22 cellular contexts compared by ENCODE assay signal in the genomic region with DNA sequence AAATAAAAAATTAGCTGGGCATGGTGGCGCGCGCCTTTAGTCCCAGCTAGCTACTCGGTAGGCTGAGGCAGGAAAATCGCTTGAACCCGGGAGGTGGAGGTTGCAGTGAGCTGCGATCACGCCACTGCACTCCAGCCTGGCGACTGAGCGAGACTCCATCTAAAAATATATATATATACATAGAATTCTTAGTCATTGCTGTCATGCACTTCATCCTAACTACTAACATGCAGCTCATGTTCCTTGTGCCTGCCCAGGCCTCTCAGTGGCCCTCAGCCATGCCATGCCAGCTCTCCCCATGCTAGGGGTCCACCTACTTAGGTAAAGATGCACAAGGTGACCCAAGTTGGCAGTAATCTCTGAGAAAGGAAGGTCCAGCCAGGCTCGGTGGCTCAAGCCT. TPM values are rescaled to one million over a fixed set of nuclear protein-coding genes. Genes with fewer than 3 reads are reported as not detected.
DNase-seq lines count a peak whose midpoint lies in the region; ATAC-seq and TF ChIP-seq lines count a peak whose summit lies in the region.
"Had no signal": no experiment of that assay in that cellular context is flagged by ENCODE, and none has a peak within 500 bp of the region (broad histone marks: within the 10 kb centered on the region; RNA-seq: fewer than 3 reads in every experiment).

No MANE protein-coding gene starts in this region.

- H3K4me2 ChIP-seq in BLaER1 treated with 17β-estradiol and CSF1 and Interleukin-3, amounts not matched to agents 10 nM and 100 nM = peak overlapping the region; percentile 85 to 98 (median 89)
- peak overlapping the region; percentile 85; the same call in 1 of the 2 replicates for H3K4me2 ChIP-seq in OCI-LY7 (ENCODE audit: low read length)
- H3K4me2 ChIP-seq: SK-N-SH had no signal

- H3K27me3 ChIP-seq in BLaER1 treated with 17β-estradiol and CSF1 and Interleukin-3, amounts not matched to agents 10 nM and 100 nM = no peaks in the 10 kb centered on the region
- H3K27me3 ChIP-seq in colonic mucosa (no peaks in the 10 kb centered on the region), spleen (replicated peaks in 1 of 7) (no peaks in the 10 kb centered on the region)
- H3K27me3 ChIP-seq: MG63 had no signal

- H3K27ac ChIP-seq in BLaER1 treated with 17β-estradiol and CSF1 and Interleukin-3, amounts not matched to agents 10 nM and 100 nM = peak overlapping the region in 10 of 11 experiments; percentile 73 to 99 (median 96); a peak in 16 of 22 replicates
- H3K27ac ChIP-seq in OCI-LY7 (ENCODE audit: low read depth, low read length, poor library complexity, severe bottlenecking) = peak overlapping the region; percentile 3
- H3K27ac ChIP-seq in colonic mucosa = peak overlapping the region; percentile 67
- H3K27ac ChIP-seq in spleen = peak overlapping the region; percentile 22 to 100 (median 98)
- H3K27ac ChIP-seq: C4-2B had no signal

- peaks cover 77 to 83% (median 82%) of the 10 kb centered on the region in 10 experiments for H3K4me1 ChIP-seq in BLaER1 treated with 17β-estradiol and CSF1 and Interleukin-3, amounts not matched to agents 10 nM and 100 nM
- H3K4me1 ChIP-seq in OCI-LY7 (ENCODE audit: insufficient read depth, low read length, poor library complexity, severe bottlenecking) (peaks cover 66% of the 10 kb centered on the region), colonic mucosa (peaks cover 7% of the 10 kb centered on the region), spleen (peaks cover 40 to 92% (median 85%) of the 10 kb centered on the region in 6 donors)

- H3K9me2 ChIP-seq in OCI-LY7 (ENCODE audit: insufficient read depth, low read length) = no peaks in the 10 kb centered on the region
- H3K9me2 ChIP-seq: SK-N-SH had no signal

- H3K9me3 Mint-ChIP-seq in stimulated activated effector memory CD8-positive, alpha-beta T cell treated with anti-CD3 and anti-CD28 coated beads, Interleukin-12 subunit alpha, Interleukin-12 subunit beta, amount 100 ng/mL, for 72 hours = no peaks in the 10 kb centered on the region
- H3K9me3 Mint-ChIP-seq: CD8-positive, alpha-beta T cell had no signal

- H3K4me3 ChIP-seq in BLaER1 treated with 17β-estradiol and CSF1 and Interleukin-3, amounts not matched to agents 10 nM and 100 nM = no peak overlapping the region; a peak in 1 of 20 replicates
- H3K4me3 ChIP-seq in OCI-LY7 (ENCODE audit: low read depth, low read length, poor library complexity, severe bottlenecking) (no peak overlapping the region), colonic mucosa (no peak overlapping the region), spleen (peak overlapping the region in 1 of 8 donors; percentile 93)
- H3K4me3 ChIP-seq: MG63 had no signal

- H3K4me1 Mint-ChIP-seq in stimulated activated effector memory CD8-positive, alpha-beta T cell treated with anti-CD3 and anti-CD28 coated beads, Interleukin-12 subunit alpha, Interleukin-12 subunit beta, amount 100 ng/mL, for 72 hours = peaks cover 19% of the 10 kb centered on the region

- intact Hi-C loops in OCI-LY7 (cut with micrococcal nuclease; ENCODE audit: unreplicated experiment) = no loop called here
- intact Hi-C loops in colonic mucosa (cut with DNase I) = no loop called here
- intact Hi-C loops in spleen (cut with DNase I; ENCODE audit: low total_unique reads) = no loop called here

- H3K27ac Mint-ChIP-seq in stimulated activated effector memory CD8-positive, alpha-beta T cell treated with anti-CD3 and anti-CD28 coated beads, Interleukin-12 subunit alpha, Interleukin-12 subunit beta, amount 100 ng/mL, for 72 hours = no peak overlapping the region

- peaks cover 40% of the 10 kb centered on the region for H3K79me2 ChIP-seq in OCI-LY7 (ENCODE audit: insufficient read depth, low read depth, low read length)

- CTCF ChIA-PET in OCI-LY7 (lab: Charles Lee; ENCODE audit: unreplicated experiment) = interaction anchor here (1.2 to 1.6 kb wide), 2 partner anchors 23 to 27 kb away, joined by 3 to 5 read pairs; no protein-coding TSS in a partner anchor

- peaks cover 0 to 1% (median 0%) of the 10 kb centered on the region in 11 experiments; a peak in 3 of 22 replicates for H4K20me1 ChIP-seq in BLaER1 treated with 17β-estradiol and CSF1 and Interleukin-3, amounts not matched to agents 10 nM and 100 nM
- H4K20me1 ChIP-seq in OCI-LY7 (ENCODE audit: insufficient read depth, low read length) = no peaks in the 10 kb centered on the region

- H3K4me3 Mint-ChIP-seq in stimulated activated effector memory CD8-positive, alpha-beta T cell treated with anti-CD3 and anti-CD28 coated beads, Interleukin-12 subunit alpha, Interleukin-12 subunit beta, amount 100 ng/mL, for 72 hours = no peak overlapping the region
- H3K4me3 Mint-ChIP-seq: CD8-positive, alpha-beta T cell had no signal

- 88 to 95% (median 93%) methylated on average over 11 of the region's 11 CpGs for WGBS in spleen, 5 donors

- DNase-seq in OCI-LY7 (ENCODE audit: low spot score) (no peak), colonic mucosa (no peak), spleen (no peak), hypothalamus (lab: John Stamatoyannopoulos, UW) (no peak)
- DNase-seq in stimulated activated effector memory CD8-positive, alpha-beta T cell treated with anti-CD3 and anti-CD28 coated beads, Interleukin-12 subunit alpha, Interleukin-12 subunit beta, amount 100 ng/mL, for 72 hours (ENCODE audit: low spot score in 2 of 2) = no peak
- no peak for DNase-seq in stimulated activated CD4-positive, alpha-beta T cell treated with anti-CD3 and anti-CD28 coated beads, Interleukin-1b, Interleukin-23, amount 100 ng/mL, for 48 hours
- DNase-seq: Caco-2; CD8-positive, alpha-beta T cell; EL; GDM1; KG1; MG63; NCI-H1417; NCI-H1694; NCI-H2029 treated with DMSO at 0.1 percent for 48 hours; NCI-H2227 treated with DMSO at 0.1 percent for 48 hours; NCI-H69; SK-N-SH had no signal

- H3K36me3 Mint-ChIP-seq in stimulated activated effector memory CD8-positive, alpha-beta T cell treated with anti-CD3 and anti-CD28 coated beads, Interleukin-12 subunit alpha, Interleukin-12 subunit beta, amount 100 ng/mL, for 72 hours = peaks cover 50% of the 10 kb centered on the region

- no TSS peak for BruUV-seq in OCI-LY7 (replicated peaks; lab: Mats Ljungman, UMichigan)

- peak overlapping the region in 6 of 11 experiments; percentile 8 to 99 (median 92); a peak in 6 of 22 replicates for H3K9ac ChIP-seq in BLaER1 treated with 17β-estradiol and CSF1 and Interleukin-3, amounts not matched to agents 10 nM and 100 nM
- peak overlapping the region in 1 of 2 donors; percentile 27 for H3K9ac ChIP-seq in colonic mucosa (ENCODE audit: low read depth in 2 of 2, low read length in 2 of 2)
- H3K9ac ChIP-seq: SK-N-SH had no signal

- peaks cover 0 to 22% (median 8%) of the 10 kb centered on the region in 11 experiments; a peak in 18 of 22 replicates for H3K36me3 ChIP-seq in BLaER1 treated with 17β-estradiol and CSF1 and Interleukin-3, amounts not matched to agents 10 nM and 100 nM
- H3K36me3 ChIP-seq in OCI-LY7 (ENCODE audit: insufficient read depth, low read length) (peaks cover 23% of the 10 kb centered on the region), colonic mucosa (no peaks in the 10 kb centered on the region), spleen (peaks cover 0 to 31% (median 10%) of the 10 kb centered on the region in 6 donors)

- POLR2A ChIA-PET in OCI-LY7 (lab: Charles Lee) = interaction anchor here (0.7 to 2.1 kb wide), 4 partner anchors 16 to 27 kb away, joined by 3 to 9 read pairs (median 4); no protein-coding TSS in a partner anchor

- H3K9me3 ChIP-seq in BLaER1 treated with 17β-estradiol and CSF1 and Interleukin-3, amounts not matched to agents 10 nM and 100 nM (replicated peaks in 1 of 11) = no peaks in the 10 kb centered on the region
- H3K9me3 ChIP-seq in OCI-LY7 (ENCODE audit: low read length) (no peaks in the 10 kb centered on the region), colonic mucosa (no peaks in the 10 kb centered on the region), spleen (no peaks in the 10 kb centered on the region)
- H3K9me3 ChIP-seq: Caco-2, MG63, SK-N-SH had no signal

- ATAC-seq in stimulated activated effector memory CD8-positive, alpha-beta T cell treated with anti-CD3 and anti-CD28 coated beads, Interleukin-12 subunit alpha, Interleukin-12 subunit beta, amount 100 ng/mL, for 72 hours = no peak
- no peak for ATAC-seq in HG02852 (IDR thresholded peaks at IDR 0.05; ENCODE audit: unreplicated experiment)
- ATAC-seq: CD8-positive, alpha-beta T cell had no signal

- TF ChIP-seq CTCF in OCI-LY7 (conservative IDR thresholded peaks at IDR 0.05; ENCODE audit: low read length) (no peak), colonic mucosa (IDR thresholded peaks at IDR 0.05) (no peak), spleen (IDR thresholded peaks at IDR 0.05 in 8 of 11, conservative IDR thresholded peaks at IDR 0.05 in 3 of 11) (no peak)

- H2AFZ ChIP-seq in OCI-LY7 (ENCODE audit: low read length) = no peak overlapping the region

- no peak for TF ChIP-seq POLR2A in spleen (IDR thresholded peaks at IDR 0.05)

RNA-seq across cellular contexts. Expression of gene CYB561A3, which starts 3.1 kb away (rescaled TPM):
- total RNA-seq in OCI-LY7 (2014; rRNA removed; shearing (Covaris generic)) = 21.7 and 28.1 TPM in 2 replicates
- total RNA-seq in OCI-LY7 (2022) = 58.2 and 63.8 TPM in 2 replicates
- total RNA-seq in colonic mucosa = 10 to 100 TPM; 64.2 to 88.5 TPM
- 100 to 1,000 TPM in 4 of 7 donors, 10 to 100 TPM in 3; 82.5 to 138 (median 126) TPM for total RNA-seq in spleen
- 10 to 100 TPM; 62.1 to 79.6 (median 64.6) TPM for polyA plus RNA-seq in spleen

RNA-seq across cellular contexts. Expression of gene TMEM138, which starts 3.6 kb away (rescaled TPM):
- total RNA-seq in OCI-LY7 (2014; rRNA removed; shearing (Covaris generic)) = 25.8 and 31.1 TPM in 2 replicates
- total RNA-seq in OCI-LY7 (2022) (48.8 and 51.5 TPM in 2 replicates), colonic mucosa (10 to 100 TPM; 27.4 to 37.7 TPM), spleen (10 to 100 TPM; 26.8 to 52.4 (median 39.0) TPM)
- polyA plus RNA-seq in spleen = 10 to 100 TPM; 42.3 to 53.9 (median 49.2) TPM

RNA-seq across cellular contexts. Expression of gene TKFC, which starts 25.5 kb away (rescaled TPM):
- 75.3 and 77.8 TPM in 2 replicates for total RNA-seq in OCI-LY7 (2014; rRNA removed; shearing (Covaris generic))
- total RNA-seq in OCI-LY7 (2022) (166 and 169 TPM in 2 replicates), colonic mucosa (10 to 100 TPM; 50.0 to 81.3 TPM), spleen (10 to 100 TPM; 33.1 to 61.5 (median 36.4) TPM)
- 10 to 100 TPM; 30.6 to 45.3 (median 31.3) TPM for polyA plus RNA-seq in spleen

RNA-seq across cellular contexts. Expression of gene DDB1, which starts 25.7 kb away (rescaled TPM):
- total RNA-seq in OCI-LY7 (2014; rRNA removed; shearing (Covaris generic)) = 194 and 218 TPM in 2 replicates
- total RNA-seq in OCI-LY7 (2022) (211 and 225 TPM in 2 replicates), colonic mucosa (100 to 1,000 TPM; 154 to 189 TPM), spleen (100 to 1,000 TPM; 118 to 157 (median 151) TPM)
- polyA plus RNA-seq in spleen = 10 to 100 TPM; 68.7 to 94.7 (median 83.4) TPM

RNA-seq across cellular contexts. Expression of gene TMEM216, which starts 33.8 kb away (rescaled TPM):
- 0.64 and 1.4 TPM in 2 replicates for total RNA-seq in OCI-LY7 (2014; rRNA removed; shearing (Covaris generic))
- total RNA-seq in OCI-LY7 (2022) (1.8 and 2.5 TPM in 2 replicates), colonic mucosa (10 to 100 TPM in 1 of 2 donors, 1 to 10 TPM in 1; 9.0 to 10.3 TPM), spleen (10 to 100 TPM; 10.5 to 26.0 (median 17.1) TPM)
- polyA plus RNA-seq in spleen = 10 to 100 TPM; 20.7 to 24.6 (median 20.7) TPM
- total RNA-seq: A172 had no signal

Comparison
In these comparisons a context has a peak if more than half of its experiments do, and no peak if none do; other contexts are left out.
1. H3K27ac ChIP-seq: peak in every context shown above with its lines; median percentile 98 in spleen; 96 in BLaER1 treated with 17β-estradiol and CSF1 and Interleukin-3, amounts not matched to agents 10 nM and 100 nM; 67 in colonic mucosa; 3 in OCI-LY7.